ENCODE assay signal across 11 cellular contexts in the genomic region with DNA sequence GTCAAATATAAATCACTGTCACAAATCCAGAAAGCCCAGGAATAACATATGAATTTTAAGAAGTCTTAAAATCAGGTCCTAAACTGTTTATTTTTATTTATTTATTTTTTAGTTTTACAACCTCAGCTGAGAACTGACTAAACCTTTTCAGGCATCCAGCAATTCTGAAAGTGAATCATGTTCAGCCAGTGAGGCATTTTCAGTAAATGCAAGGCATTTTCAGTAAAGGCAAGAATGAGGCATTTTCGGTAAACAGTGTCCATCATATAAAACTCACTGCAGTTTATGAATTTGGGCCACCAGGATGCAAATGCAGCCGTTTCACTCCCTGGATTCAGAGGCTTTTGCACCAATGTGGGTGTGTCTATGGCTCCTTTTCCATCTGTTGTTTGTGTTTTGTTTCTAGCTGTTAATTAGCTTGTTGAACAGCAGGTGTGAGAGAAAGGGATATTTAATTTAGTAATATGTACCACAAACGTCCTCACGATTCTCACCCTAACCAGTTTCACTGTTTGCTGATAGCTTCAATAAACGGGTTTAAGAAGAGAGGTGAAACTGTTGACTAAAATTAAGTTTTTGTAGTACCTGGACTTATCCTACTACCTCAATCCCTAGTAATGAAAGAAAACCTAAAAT.
DNase-seq lines count a peak whose midpoint lies in the region; ATAC-seq and TF ChIP-seq lines count a peak whose summit lies in the region.
"Had no signal": no experiment of that assay in that cellular context is flagged by ENCODE, and none has a peak within 500 bp of the region (broad histone marks: within the 10 kb centered on the region; RNA-seq: fewer than 3 reads in every experiment).

No MANE protein-coding gene starts in this region.

- no peak overlapping the region for H3K27ac ChIP-seq in substantia nigra (ENCODE audit: low read depth, low read length, poor library complexity, severe bottlenecking)
- no peak overlapping the region for H3K27ac ChIP-seq in right atrium auricular region

- H3K4me1 ChIP-seq in right atrium auricular region, result no peaks in the 10 kb centered on the region

- peak overlapping the region; percentile 84 for H3K27ac Mint-ChIP-seq in activated T-helper 17 cell treated with anti-CD3 and anti-CD28 coated beads, Interleukin-2, amount 50 U/mL, for 72 hours

- DNase-seq in COR-L47 (lab: John Stamatoyannopoulos, UW), result peak; percentile 65
- DNase-seq in substantia nigra (lab: John Stamatoyannopoulos, UW), result no peak
- DNase-seq in right atrium auricular region (ENCODE audit: low spot score), result no peak
- DNase-seq: activated CD4-positive, alpha-beta T cell treated with anti-CD3 and anti-CD28 coated beads for 4 hours; amygdala; kidney glomerular epithelial cell had no signal

- peaks cover 23% of the 10 kb centered on the region for H3K4me1 Mint-ChIP-seq in activated T-helper 17 cell treated with anti-CD3 and anti-CD28 coated beads, Interleukin-2, amount 50 U/mL, for 72 hours

- peak; percentile 49 for ATAC-seq in GM18520 (IDR thresholded peaks at IDR 0.05; ENCODE audit: unreplicated experiment)
- peak; percentile 41 for ATAC-seq in HG03066 (IDR thresholded peaks at IDR 0.05; ENCODE audit: low read depth, unreplicated experiment)
- ATAC-seq in activated T-helper 17 cell treated with anti-CD3 and anti-CD28 coated beads, Interleukin-2, amount 50 U/mL, for 72 hours (replicated peaks), result peak; percentile 80
- ATAC-seq in HG03571 (IDR thresholded peaks at IDR 0.05; ENCODE audit: unreplicated experiment), result no peak
- no peak for ATAC-seq in activated CD4-positive, CD25-positive, alpha-beta regulatory T cell treated with anti-CD3 and anti-CD28 coated beads, Interleukin-2, amount 50 U/mL, for 24 hours

- no peaks in the 10 kb centered on the region for H3K27me3 ChIP-seq in right atrium auricular region

- peaks cover 64% of the 10 kb centered on the region for H3K36me3 Mint-ChIP-seq in activated T-helper 17 cell treated with anti-CD3 and anti-CD28 coated beads, Interleukin-2, amount 50 U/mL, for 72 hours (ENCODE audit: low read depth)

- no peaks in the 10 kb centered on the region for H3K27me3 Mint-ChIP-seq in activated T-helper 17 cell treated with anti-CD3 and anti-CD28 coated beads, Interleukin-2, amount 50 U/mL, for 72 hours

- no peaks in the 10 kb centered on the region for H3K9me3 ChIP-seq in right atrium auricular region

- no peaks in the 10 kb centered on the region for H3K36me3 ChIP-seq in right atrium auricular region

- H3K4me3 Mint-ChIP-seq in activated T-helper 17 cell treated with anti-CD3 and anti-CD28 coated beads, Interleukin-2, amount 50 U/mL, for 72 hours, result peak overlapping the region; percentile 37

- H3K9me3 Mint-ChIP-seq in activated T-helper 17 cell treated with anti-CD3 and anti-CD28 coated beads, Interleukin-2, amount 50 U/mL, for 72 hours, result no peaks in the 10 kb centered on the region

- H3K4me3 ChIP-seq in right atrium auricular region, result no peak overlapping the region

- TF ChIP-seq CTCF in right atrium auricular region (IDR thresholded peaks at IDR 0.05), result no peak

Comparison
In these comparisons a context has a peak if more than half of its experiments do, and no peak if none do; other contexts are left out.
1. ATAC-seq: peak in GM18520 (single experiment), HG03066 (single experiment) and activated T-helper 17 cell treated with anti-CD3 and anti-CD28 coated beads, Interleukin-2, amount 50 U/mL, for 72 hours (single experiment); none in HG03571 (single experiment) and activated CD4-positive, CD25-positive, alpha-beta regulatory T cell treated with anti-CD3 and anti-CD28 coated beads, Interleukin-2, amount 50 U/mL, for 24 hours (0 of 2).